ENCODE assay signal across 10 cellular contexts in genomic region chr5:76820491-76820890, GRCh38. TPM values are rescaled to one million over a fixed set of nuclear protein-coding genes. Genes with fewer than 3 reads are reported as not detected.
DNase-seq lines count a peak whose midpoint lies in the region; ATAC-seq, FAIRE-seq and TF ChIP-seq lines count a peak whose summit lies in the region.
"Had no signal": no experiment of that assay in that cellular context is flagged by ENCODE, and none has a peak within 500 bp of the region (broad histone marks: within the 10 kb centered on the region; RNA-seq: fewer than 3 reads in every experiment).

No MANE protein-coding gene starts in this region.

- H3K9me2 ChIP-seq in PC-9 (ENCODE audit: insufficient read depth): no peaks in the 10 kb centered on the region

- H3K36me3 Mint-ChIP-seq in CD8-positive, alpha-beta memory T cell: peaks cover 0 to 3% (median 0%) of the 10 kb centered on the region in 3 donors
- peaks cover 3% of the 10 kb centered on the region for H3K36me3 Mint-ChIP-seq in nephron (ENCODE audit: low read depth)

- H3K9me3 Mint-ChIP-seq in CD8-positive, alpha-beta memory T cell: peaks cover 0 to 4% (median 0%) of the 10 kb centered on the region in 5 donors
- H3K9me3 Mint-ChIP-seq in nephron: no peaks in the 10 kb centered on the region

- no peaks in the 10 kb centered on the region for H3K36me3 ChIP-seq in CD8-positive, alpha-beta memory T cell (ENCODE audit: insufficient read depth, low read length)
- 0 out of 2 replicates have a peak, but pooled peaks cover 4% of the 10 kb centered on the region for H3K36me3 ChIP-seq in PC-9 (ENCODE audit: low read depth)
- no peaks in the 10 kb centered on the region for H3K36me3 ChIP-seq in endothelial cell of umbilical vein (ENCODE audit: control insufficient read depth in 2 of 2, extremely low read depth in 1 of 2, insufficient read depth in 2 of 2, low read length in 2 of 2)
- H3K36me3 ChIP-seq in MG63: no peaks in the 10 kb centered on the region

- no peak for FAIRE-seq in endothelial cell of umbilical vein (lab: Jason Lieb, UNC)
- FAIRE-seq: endometrium had no signal

- H3K79me2 ChIP-seq in PC-9 (ENCODE audit: low read depth) (peaks cover 66% of the 10 kb centered on the region), endothelial cell of umbilical vein (ENCODE audit: control insufficient read depth, insufficient read depth, low read length) (peaks cover 44% of the 10 kb centered on the region)

- H2AFZ ChIP-seq in PC-9 (no peak overlapping the region), endothelial cell of umbilical vein (ENCODE audit: low read depth, low read length) (no peak overlapping the region)

- no peak overlapping the region for H3K4me3 ChIP-seq in CD8-positive, alpha-beta memory T cell (ENCODE audit: low read length)
- H3K4me3 ChIP-seq in PC-9 (peak overlapping the region; percentile 95), endothelial cell of umbilical vein (replicated peaks in 1 of 3; ENCODE audit: insufficient read depth in 1 of 3, low read depth in 1 of 3, low read length in 3 of 3) (peak overlapping the region in 2 of 3 experiments; percentile 80 to 82), MG63 (no peak overlapping the region)

- BruUV-seq in PC-9 (replicated peaks; lab: Mats Ljungman, UMichigan): no TSS peak
- no TSS peak for BruUV-seq in endothelial cell of umbilical vein (replicated peaks; lab: Mats Ljungman, UMichigan)

- DNase-seq in CD8-positive, alpha-beta memory T cell: no peak
- DNase-seq in PC-9: peak in 1 of 2 experiments; percentile 75
- DNase-seq in endothelial cell of umbilical vein (ENCODE audit: low read depth, low spot score): no peak
- no peak for DNase-seq in DMS 273 (lab: John Stamatoyannopoulos, UW; ENCODE audit: unreplicated experiment)
- DNase-seq in mesenteric fat pad (ENCODE audit: low spot score): no peak
- DNase-seq in MG63: no peak

- H3K4me2 ChIP-seq in PC-9: peak overlapping the region; percentile 87
- peak overlapping the region; percentile 84 for H3K4me2 ChIP-seq in endothelial cell of umbilical vein (ENCODE audit: insufficient read depth, low read length)

- H3K9me3 ChIP-seq in CD8-positive, alpha-beta memory T cell (ENCODE audit: low read length): no peaks in the 10 kb centered on the region
- H3K9me3 ChIP-seq in PC-9 (ENCODE audit: insufficient read depth, low read depth) (no peaks in the 10 kb centered on the region), endothelial cell of umbilical vein (replicated peaks; ENCODE audit: control insufficient read depth, insufficient read depth, low read length) (no peaks in the 10 kb centered on the region), MG63 (peaks cover 3% of the 10 kb centered on the region; the same call in 1 of the 2 replicates)

- H3K27me3 Mint-ChIP-seq in CD8-positive, alpha-beta memory T cell: peaks cover 16 to 38% of the 10 kb centered on the region in 2 donors
- H3K27me3 Mint-ChIP-seq in nephron (ENCODE audit: low read depth): peaks cover 74% of the 10 kb centered on the region

- no peak for TF ChIP-seq CTCF in PC-9 (conservative IDR thresholded peaks at IDR 0.05)
- no peak for TF ChIP-seq CTCF in endothelial cell of umbilical vein (IDR thresholded peaks at IDR 0.05; ENCODE audit: extremely low read depth in 1 of 2, insufficient read depth in 1 of 2, low read depth in 1 of 2, low read length in 2 of 2)
- no peak for TF ChIP-seq CTCF in nephron (IDR thresholded peaks at IDR 0.05; ENCODE audit: unreplicated experiment in 3 of 3)

- H3K9ac ChIP-seq in endothelial cell of umbilical vein (replicated peaks; ENCODE audit: extremely low read depth, insufficient read depth, low read length): peak overlapping the region; percentile 88

- H3F3A ChIP-seq in PC-9 (ENCODE audit: insufficient read depth, low read depth): peaks cover 21% of the 10 kb centered on the region

- no peak for ATAC-seq in GM19324 (IDR thresholded peaks at IDR 0.05; ENCODE audit: low FRiP score, unreplicated experiment)

- H3K4me1 Mint-ChIP-seq in CD8-positive, alpha-beta memory T cell: peaks cover 11 to 30% (median 21%) of the 10 kb centered on the region in 3 donors
- H3K4me1 Mint-ChIP-seq in nephron: peaks cover 5% of the 10 kb centered on the region

- no peak for TF ChIP-seq POLR2A in endothelial cell of umbilical vein (IDR thresholded peaks at IDR 0.05; ENCODE audit: low read depth, low read length)

- POLR2A ChIA-PET in CD8-positive, alpha-beta memory T cell (lab: Charles Lee): no interaction called here
- POLR2A ChIA-PET in PC-9 (lab: Charles Lee; ENCODE audit: unreplicated experiment): interaction anchor here (0.5 kb wide), 1 partner anchor 31 kb away, joined by 3 read pairs; no protein-coding TSS in a partner anchor
- POLR2A ChIA-PET in endothelial cell of umbilical vein (lab: Charles Lee): interaction anchor here (1.1 kb wide), 1 partner anchor 15 kb away, joined by 3 read pairs; no protein-coding TSS in a partner anchor

- H4K20me1 ChIP-seq in PC-9 (ENCODE audit: insufficient read depth) (peaks cover 22% of the 10 kb centered on the region), endothelial cell of umbilical vein (replicated peaks; ENCODE audit: control insufficient read depth, extremely low read depth, insufficient read depth, low read length) (peaks cover under 1% of the 10 kb centered on the region)

- H3K4me1 ChIP-seq in CD8-positive, alpha-beta memory T cell (ENCODE audit: insufficient read depth, low read length): peaks cover 15% of the 10 kb centered on the region
- H3K4me1 ChIP-seq in PC-9 (replicated peaks; ENCODE audit: insufficient read depth) (peaks cover 64% of the 10 kb centered on the region), endothelial cell of umbilical vein (ENCODE audit: control insufficient read depth, extremely low read depth, insufficient read depth, low read length) (peaks cover 18% of the 10 kb centered on the region)

- dilution Hi-C loops in endothelial cell of umbilical vein (cut with MboI; ENCODE audit: extremely low pct_ligation_motif_present, low sequenced_read_pairs): loop anchor here (25.0 kb wide), 1 partner anchor 133 kb away; no protein-coding TSS in a partner anchor

- H3K27me3 ChIP-seq in CD8-positive, alpha-beta memory T cell (ENCODE audit: insufficient read depth, low read length, poor library complexity, severe bottlenecking): peaks cover 12% of the 10 kb centered on the region
- H3K27me3 ChIP-seq in PC-9 (ENCODE audit: insufficient read depth, low read depth) (no peaks in the 10 kb centered on the region), endothelial cell of umbilical vein (ENCODE audit: control insufficient read depth in 2 of 2, insufficient read depth in 2 of 2, low read length in 2 of 2) (no peaks in the 10 kb centered on the region), MG63 (no peaks in the 10 kb centered on the region)

- H3K27ac ChIP-seq in CD8-positive, alpha-beta memory T cell (ENCODE audit: low read depth, low read length): no peak overlapping the region
- H3K27ac ChIP-seq in PC-9: peak overlapping the region; percentile 91
- no peak overlapping the region for H3K27ac ChIP-seq in endothelial cell of umbilical vein (ENCODE audit: insufficient read depth, low read depth, low read length)

- CTCF ChIA-PET in CD8-positive, alpha-beta memory T cell (lab: Charles Lee): no interaction called here
- CTCF ChIA-PET in PC-9 (lab: Charles Lee): no interaction called here
- CTCF ChIA-PET in endothelial cell of umbilical vein (lab: Charles Lee): interaction anchor here (0.9 to 6.9 kb wide), 6 partner anchors 11 to 219 kb away, joined by 3 to 57 read pairs (median 20); no protein-coding TSS in a partner anchor

- H3K27ac Mint-ChIP-seq in CD8-positive, alpha-beta memory T cell: peak overlapping the region in 1 of 8 donors; percentile 50
- H3K27ac Mint-ChIP-seq in nephron: peak overlapping the region; percentile 47 to 85 (median 71)

- intact Hi-C loops in PC-9 (cut with micrococcal nuclease; ENCODE audit: unreplicated experiment) (loop anchor here (2.0 kb wide), 1 partner anchor 18 kb away; no protein-coding TSS in a partner anchor), endothelial cell of umbilical vein (cut with micrococcal nuclease) (no loop called here)

- H3K4me3 Mint-ChIP-seq in CD8-positive, alpha-beta memory T cell: peak overlapping the region; percentile 23 to 92 (median 88)
- H3K4me3 Mint-ChIP-seq in nephron: peak overlapping the region; percentile 80 to 84 (median 81)

- H3K9me1 ChIP-seq in endothelial cell of umbilical vein (replicated peaks; ENCODE audit: control insufficient read depth, extremely low read depth, insufficient read depth, low read length): no peaks in the 10 kb centered on the region

TF ChIP-seq in endothelial cell of umbilical vein, 7 proteins besides CTCF, POLR2A, EP300 and RAD21 (continues in another document):
- TF ChIP-seq JUN (IDR thresholded peaks at IDR 0.05; ENCODE audit: borderline replicate concordance, insufficient read depth, insufficient read length, low read depth): no peak
- no peak for TF ChIP-seq POLR2AphosphoS5 (IDR thresholded peaks at IDR 0.05; ENCODE audit: insufficient read depth, low read depth, low read length)

RNA-seq across cellular contexts. Expression of gene F2RL1, which starts 1.7 kb away (rescaled TPM):
- total RNA-seq in CD8-positive, alpha-beta memory T cell: 1 to 10 TPM; 1.8 to 2.1 TPM
- 4.8 TPM for polyA plus RNA-seq in CD8-positive, alpha-beta memory T cell
- total RNA-seq in PC-9 (2021) (34.5 and 34.6 TPM in 2 replicates), endothelial cell of umbilical vein (21.9 and 42.6 TPM in 2 replicates), mesenteric fat pad (1.9 TPM)
- 20.7 and 21.8 TPM in 2 replicates for polyA plus RNA-seq in endothelial cell of umbilical vein
- 20.4 and 21.6 TPM in 2 replicates for polyA plus RNA-seq in endothelial cell of umbilical vein (2011; cell fraction: cytosol; rRNA removed)
- 9.3 and 11.9 TPM in 2 replicates for polyA plus RNA-seq in endothelial cell of umbilical vein (2011; cell fraction: nucleus; rRNA removed)
- polyA plus RNA-seq in endothelial cell of umbilical vein (2012): 68.7 and 80.5 TPM in 2 replicates
- 63.3 and 82.4 TPM in 2 replicates for polyA minus RNA-seq in endothelial cell of umbilical vein
- polyA minus RNA-seq in endothelial cell of umbilical vein (2011; cell fraction: cytosol; rRNA and poly(A)+ RNA removed): not detected
- 11.8 and 23.2 TPM in 2 replicates for polyA minus RNA-seq in endothelial cell of umbilical vein (2011; cell fraction: nucleus; rRNA and poly(A)+ RNA removed)
- 1.2 TPM in 2 replicates for total RNA-seq in MG63 (2014; rRNA removed; shearing (Covaris generic); ENCODE audit: low replicate concordance)

RNA-seq across cellular contexts. Expression of gene S100Z, which starts 29.3 kb away (rescaled TPM):
- total RNA-seq in CD8-positive, alpha-beta memory T cell: under 1 TPM in 1 of 2 experiments, not detected in 1; 0.48 TPM
- polyA plus RNA-seq in CD8-positive, alpha-beta memory T cell: not detected
- total RNA-seq in PC-9 (2021): not detected in 2 replicates
- total RNA-seq in endothelial cell of umbilical vein: not detected in 2 replicates
- polyA plus RNA-seq in endothelial cell of umbilical vein: not detected in 2 replicates
- not detected in 2 replicates for polyA plus RNA-seq in endothelial cell of umbilical vein (2011; cell fraction: cytosol; rRNA removed)
- polyA plus RNA-seq in endothelial cell of umbilical vein (2011; cell fraction: nucleus; rRNA removed): not detected in 2 replicates
- polyA plus RNA-seq in endothelial cell of umbilical vein (2012): not detected in 2 replicates
- polyA minus RNA-seq in endothelial cell of umbilical vein: not detected in 2 replicates
- polyA minus RNA-seq in endothelial cell of umbilical vein (2011; cell fraction: cytosol; rRNA and poly(A)+ RNA removed): not detected
- not detected in 2 replicates for polyA minus RNA-seq in endothelial cell of umbilical vein (2011; cell fraction: nucleus; rRNA and poly(A)+ RNA removed)
- 0.90 TPM for total RNA-seq in mesenteric fat pad
- total RNA-seq in MG63 (2014; rRNA removed; shearing (Covaris generic); ENCODE audit: low replicate concordance): not detected in 2 replicates
- total RNA-seq: lung microvascular endothelial cell had no signal

Comparison
In these comparisons a context has a peak if more than half of its experiments do, and no peak if none do; other contexts are left out.
1. H3K4me3 ChIP-seq: peak in PC-9 (single experiment) and endothelial cell of umbilical vein (2 of 3); none in CD8-positive, alpha-beta memory T cell (single experiment) and MG63 (single experiment).